9 cellular contexts compared by ENCODE assay signal in genomic region chr5:119743927-119744326, GRCh38.
DNase-seq lines count a peak whose midpoint lies in the region; ATAC-seq and TF ChIP-seq lines count a peak whose summit lies in the region.
"Had no signal": no experiment of that assay in that cellular context is flagged by ENCODE, and none has a peak within 500 bp of the region (broad histone marks: within the 10 kb centered on the region; RNA-seq: fewer than 3 reads in every experiment).

No MANE protein-coding gene starts in this region.

- DNase-seq in A673 (ENCODE audit: low spot score) = peak; percentile 66
- DNase-seq in G401 (ENCODE audit: low spot score) = peak; percentile 16
- DNase-seq in HT-29 (ENCODE audit: low spot score) = peak; percentile 79
- DNase-seq in T-helper 17 cell = no peak
- peak; percentile 59 for DNase-seq in kidney glomerular epithelial cell (lab: John Stamatoyannopoulos, UW)
- no peak for DNase-seq in DMS79 treated with DMSO at 0.1 percent for 48 hours (lab: John Stamatoyannopoulos, UW)
- no peak for DNase-seq in activated gamma-delta T cell treated with Interleukin-2 at 50 U/mL for 16 hours

- H3K27ac ChIP-seq in A673 (ENCODE audit: low read depth, low read length, poor library complexity, severe bottlenecking) = no peak overlapping the region
- H3K27ac ChIP-seq: thoracic aorta had no signal

- TF ChIP-seq CTCF in A673 (conservative IDR thresholded peaks at IDR 0.05; ENCODE audit: low read depth, low read length) = peak; percentile 64

- no TSS peak for BruUV-seq in A673 (replicated peaks; lab: Mats Ljungman, UMichigan)

- in situ Hi-C loops in G401 (cut with HindIII; ENCODE audit: low sequenced_read_pairs) = no loop called here

- no peak overlapping the region for H3K4me3 Mint-ChIP-seq in T-helper 17 cell

- H3K4me3 ChIP-seq in A673 (ENCODE audit: low read depth, low read length, poor library complexity, severe bottlenecking) = no peak overlapping the region
- H3K4me3 ChIP-seq: thoracic aorta had no signal

- H3K36me3 ChIP-seq in A673 (ENCODE audit: insufficient read depth, low read length, poor library complexity, severe bottlenecking) = no peaks in the 10 kb centered on the region
- H3K36me3 ChIP-seq: thoracic aorta had no signal

- H3K9me3 ChIP-seq in A673 (ENCODE audit: low read depth, low read length, poor library complexity, severe bottlenecking) (no peaks in the 10 kb centered on the region), T-helper 17 cell (ENCODE audit: control insufficient read depth, low read length, poor library complexity, severe bottlenecking) (no peaks in the 10 kb centered on the region)
- H3K9me3 ChIP-seq: thoracic aorta had no signal

- H3K27ac Mint-ChIP-seq in T-helper 17 cell = no peak overlapping the region

- peak; percentile 85 for ATAC-seq in GM21737 (IDR thresholded peaks at IDR 0.05; ENCODE audit: unreplicated experiment)
- ATAC-seq in T-helper 17 cell = peak; percentile 51

- H3K4me1 ChIP-seq in A673 (ENCODE audit: insufficient read depth, low read length, poor library complexity, severe bottlenecking) = no peaks in the 10 kb centered on the region

- intact Hi-C loops in A673 (cut with micrococcal nuclease; ENCODE audit: unreplicated experiment) = loop anchor here (2.0 to 5.0 kb wide), 3 partner anchors 167 to 757 kb away; partner anchors contain the start of gene DTWD2

- H3K27me3 ChIP-seq in A673 (replicated peaks; ENCODE audit: insufficient read depth, low read depth, low read length, poor library complexity) = peaks cover 22% of the 10 kb centered on the region

- peaks cover 11% of the 10 kb centered on the region for H3K27me3 Mint-ChIP-seq in T-helper 17 cell

- POLR2A ChIA-PET in A673 (lab: Charles Lee; ENCODE audit: low non-redundant PET) = no interaction called here

- CTCF ChIA-PET in A673 (lab: Charles Lee) = no interaction called here

- H3K4me1 Mint-ChIP-seq in T-helper 17 cell = no peaks in the 10 kb centered on the region

- H3K36me3 Mint-ChIP-seq in T-helper 17 cell (ENCODE audit: low read depth) = no peaks in the 10 kb centered on the region

Comparison
In these comparisons a context has a peak if more than half of its experiments do, and no peak if none do; other contexts are left out.
1. DNase-seq: peak in A673 (single experiment), G401 (single experiment), HT-29 (single experiment) and kidney glomerular epithelial cell (single experiment); none in T-helper 17 cell (0 of 3), DMS79 treated with DMSO at 0.1 percent for 48 hours (single experiment) and activated gamma-delta T cell treated with Interleukin-2 at 50 U/mL for 16 hours (single experiment).